Comparison of ENCODE assay signal across 8 cellular contexts in the genomic region with DNA sequence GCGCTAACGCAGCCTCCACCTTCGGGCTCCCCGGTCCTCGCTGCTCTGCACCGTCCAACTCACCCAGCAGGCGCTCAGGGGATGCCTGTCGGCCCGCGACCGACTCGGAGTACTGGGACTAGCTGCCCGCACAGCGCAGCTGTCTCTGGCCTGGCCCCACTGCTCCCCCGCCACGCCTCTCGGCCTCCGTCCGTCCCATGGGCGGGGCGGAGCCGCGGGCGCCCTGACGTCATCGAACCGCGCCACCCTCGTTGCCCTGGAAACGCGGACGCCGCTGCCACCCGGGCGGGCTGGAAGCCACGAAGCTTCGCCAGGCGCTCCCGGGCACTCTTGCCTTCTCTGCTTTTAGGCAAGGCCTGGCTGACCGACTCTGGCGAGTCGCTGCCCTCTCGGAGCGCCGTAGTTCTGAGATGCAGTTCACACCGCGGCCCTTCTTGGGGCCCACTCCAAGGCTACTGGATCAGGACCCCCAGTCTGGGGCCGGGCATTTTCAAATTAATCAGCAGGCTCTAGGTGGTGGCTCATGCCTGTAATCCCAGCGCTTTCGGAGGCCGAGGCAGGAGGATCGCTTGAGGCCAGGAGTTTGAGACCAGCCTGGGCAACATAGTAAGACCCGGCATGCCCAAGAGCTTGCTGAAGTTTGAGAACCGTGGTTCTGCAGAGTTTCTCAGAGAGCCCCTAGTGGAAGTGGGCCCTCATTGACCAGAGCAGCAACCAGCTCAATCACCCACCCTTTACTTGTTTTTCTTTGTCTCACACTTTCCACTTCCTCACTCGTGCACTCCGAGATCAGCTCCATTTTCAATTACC. TPM values are rescaled to one million over a fixed set of nuclear protein-coding genes. Genes with fewer than 3 reads are reported as not detected.
DNase-seq lines count a peak whose midpoint lies in the region; ATAC-seq, FAIRE-seq and TF ChIP-seq lines count a peak whose summit lies in the region.

No MANE protein-coding gene starts in this region.

- TF ChIP-seq CTCF in Calu3 (IDR thresholded peaks at IDR 0.05; ENCODE audit: unreplicated experiment) (peak; percentile 26), H1 (IDR thresholded peaks at IDR 0.05; ENCODE audit: control extremely low read depth in 1 of 3, insufficient read depth in 1 of 3, low read depth in 1 of 3, low read length in 3 of 3) (peak in 1 of 3 experiments; percentile 44; a peak in 1 of 4 replicates)

- CTCF ChIA-PET in Calu3 (lab: Charles Lee) = interaction anchor here (0.6 to 1.3 kb wide), 2 partner anchors 12 to 180 kb away, joined by 4 to 6 read pairs; a partner anchor contains a TSS
- CTCF ChIA-PET in activated CD8-positive, alpha-beta memory T cell treated with anti-CD3 and anti-CD28 coated beads, Interleukin-2, amount 10 ng/mL, durations not matched to agents 7 days and 5 days (lab: Charles Lee) = interaction anchor here (1.0 to 2.6 kb wide), 7 partner anchors 10 to 270 kb away, joined by 3 to 9 read pairs (median 5); a partner anchor contains a TSS
- CTCF ChIA-PET in H1 (lab: Charles Lee; ENCODE audit: partially characterized antibody) = interaction anchor here (0.6 to 2.9 kb wide), 21 partner anchors 9 to 184 kb away, joined by 3 to 18 read pairs (median 4); a partner anchor contains a TSS

- H2AK5ac ChIP-seq in H1 (ENCODE audit: low read depth, low read length) = no peak overlapping the region

- H2BK120ac ChIP-seq in H1 (replicated peaks; ENCODE audit: low read depth, low read length) = no peak overlapping the region

- no peak overlapping the region for H3K23ac ChIP-seq in H1 (ENCODE audit: insufficient read length)

- TF ChIP-seq EP300 in H1 (IDR thresholded peaks at IDR 0.05; ENCODE audit: borderline replicate concordance in 1 of 2, low read depth in 2 of 2, low read length in 2 of 2) = peak in 1 of 2 experiments; percentile 44; a peak in 1 of 3 replicates

- peak in 1 of 2 experiments; percentile 69; a peak in 2 of 3 replicates for TF ChIP-seq POLR2A in H1 (IDR thresholded peaks at IDR 0.05; ENCODE audit: control extremely low read depth in 1 of 2, low read depth in 2 of 2, low read length in 2 of 2)

- no peak for FAIRE-seq in H1 (lab: Jason Lieb, UNC)

- H2BK15ac ChIP-seq in H1 (ENCODE audit: low read length) = no peak overlapping the region

- H3K36me3 Mint-ChIP-seq in Calu3 (ENCODE audit: insufficient read depth, unreplicated experiment) = peaks cover 26% of the 10 kb centered on the region
- no peaks in the 10 kb centered on the region for H3K36me3 Mint-ChIP-seq in activated CD8-positive, alpha-beta memory T cell treated with anti-CD3 and anti-CD28 coated beads, Interleukin-2, amount 10 ng/mL, durations not matched to agents 7 days and 5 days

- peak; percentile 91 for DNase-seq in Calu3
- DNase-seq in HT-29 (ENCODE audit: low spot score) = peak; percentile 87
- DNase-seq in NOMO-1 (lab: John Stamatoyannopoulos, UW; ENCODE audit: unreplicated experiment in 2 of 2) = peak; percentile 60 to 84
- peak; percentile 91 for DNase-seq in activated CD8-positive, alpha-beta memory T cell treated with anti-CD3 and anti-CD28 coated beads, Interleukin-2, amount 10 ng/mL, durations not matched to agents 7 days and 5 days
- DNase-seq in H1 (ENCODE audit: low read depth in 1 of 2, low spot score in 2 of 2) = peak; percentile 51 to 100
- DNase-seq in stimulated activated CD8-positive, alpha-beta memory T cell treated with anti-CD3 and anti-CD28 coated beads, Interleukin-15, amount 100 ng/mL, for 4 hours (ENCODE audit: low read depth in 2 of 2) = peak; percentile 72 to 82

- no peak overlapping the region; the same call in 1 of the 2 replicates for H4K8ac ChIP-seq in H1 (ENCODE audit: extremely low read depth, insufficient read depth, low read length)

- BruUV-seq in Calu3 (replicated peaks; lab: Mats Ljungman, UMichigan) = no TSS peak

- no peak overlapping the region for H3K18ac ChIP-seq in H1 (ENCODE audit: extremely low read depth, low read length)

- H3K4ac ChIP-seq in H1 (replicated peaks; ENCODE audit: insufficient read length, low read depth, low read length) = no peak overlapping the region

- POLR2A ChIA-PET in H1 (lab: Charles Lee; ENCODE audit: partially characterized antibody) = interaction anchor here (0.8 to 2.6 kb wide), 8 partner anchors 8 to 139 kb away, joined by 3 to 11 read pairs (median 3); a partner anchor contains a TSS

- H3K79me1 ChIP-seq in H1 (ENCODE audit: low read depth, low read length) = no peaks in the 10 kb centered on the region

- intact Hi-C loops in Calu3 (cut with micrococcal nuclease; ENCODE audit: unreplicated experiment) = no loop called here

- H3K36me3 ChIP-seq in H1 (ENCODE audit: control insufficient read depth in 2 of 4, insufficient read depth in 4 of 4, low read length in 3 of 4) = no peaks in the 10 kb centered on the region
- no peaks in the 10 kb centered on the region for H3K36me3 ChIP-seq in mesodermal cell (ENCODE audit: control insufficient read depth, insufficient read depth, low read length)

- H3K27ac ChIP-seq in H1 (ENCODE audit: low read depth, low read length) (no peak overlapping the region), mesodermal cell (ENCODE audit: low read depth, low read length, severe bottlenecking) (peak overlapping the region; percentile 62)

- no peak overlapping the region for H4K5ac ChIP-seq in H1 (ENCODE audit: insufficient read length, low read depth, low read length)

- H2BK5ac ChIP-seq in H1 (ENCODE audit: low read depth, low read length) = no peak overlapping the region

- H3K4me3 Mint-ChIP-seq in Calu3 (ENCODE audit: low read depth, unreplicated experiment) = peak overlapping the region; percentile 94
- H3K4me3 Mint-ChIP-seq in activated CD8-positive, alpha-beta memory T cell treated with anti-CD3 and anti-CD28 coated beads, Interleukin-2, amount 10 ng/mL, durations not matched to agents 7 days and 5 days = peak overlapping the region; percentile 86

- no peaks in the 10 kb centered on the region for H3K79me2 ChIP-seq in H1 (ENCODE audit: control insufficient read depth in 1 of 2, insufficient read depth in 2 of 2, low read length in 2 of 2)

- H4K20me1 ChIP-seq in H1 (replicated peaks in 1 of 2; ENCODE audit: control insufficient read depth in 1 of 2, insufficient read depth in 2 of 2, low read length in 2 of 2) = no peaks in the 10 kb centered on the region

- no peak overlapping the region for H3K56ac ChIP-seq in H1 (replicated peaks; ENCODE audit: insufficient read length, low read depth, low read length)

- H3K9me3 ChIP-seq in H1 (ENCODE audit: insufficient read depth in 2 of 2, low read depth in 1 of 2, low read length in 1 of 2) (no peaks in the 10 kb centered on the region), mesodermal cell (ENCODE audit: control insufficient read depth, low read length) (no peaks in the 10 kb centered on the region)

- peaks cover 15% of the 10 kb centered on the region for H3K4me1 Mint-ChIP-seq in Calu3 (ENCODE audit: low read depth, unreplicated experiment)
- H3K4me1 Mint-ChIP-seq in activated CD8-positive, alpha-beta memory T cell treated with anti-CD3 and anti-CD28 coated beads, Interleukin-2, amount 10 ng/mL, durations not matched to agents 7 days and 5 days = peaks cover 17% of the 10 kb centered on the region

- H3K23me2 ChIP-seq in H1 (ENCODE audit: low read depth, low read length) = peaks cover 4% of the 10 kb centered on the region; the same call in 1 of the 2 replicates

- no peak overlapping the region for H4K91ac ChIP-seq in H1 (replicated peaks; ENCODE audit: insufficient read length, low read length)

- H3K9me3 Mint-ChIP-seq in Calu3 (ENCODE audit: low read depth, unreplicated experiment) = no peaks in the 10 kb centered on the region
- H3K9me3 Mint-ChIP-seq in activated CD8-positive, alpha-beta memory T cell treated with anti-CD3 and anti-CD28 coated beads, Interleukin-2, amount 10 ng/mL, durations not matched to agents 7 days and 5 days (ENCODE audit: low read depth) = no peaks in the 10 kb centered on the region

- H3K4me3 ChIP-seq in H1 (ENCODE audit: extremely low read depth in 1 of 4, insufficient read depth in 2 of 4, low read depth in 3 of 4, low read length in 4 of 4) (peak overlapping the region; percentile 41 to 71 (median 57)), mesodermal cell (ENCODE audit: extremely low read depth, insufficient read depth, low read length, poor library complexity, severe bottlenecking) (peak overlapping the region; percentile 84)

- H3K27me3 ChIP-seq in H1 (replicated peaks in 1 of 4; ENCODE audit: control insufficient read depth in 3 of 4, extremely low read depth in 1 of 4, insufficient read depth in 3 of 4, low read length in 3 of 4) = peaks cover 0 to 2% (median 0%) of the 10 kb centered on the region in 4 experiments; a peak in 2 of 7 replicates

- 9% methylated on average over 55 of the region's 56 CpGs; no CpG with 5 or more reads in 1 of the 2 experiments for WGBS in H1 (ENCODE audit: extremely low coverage in 1 of 2, insufficient coverage in 1 of 2, insufficient read length in 1 of 2, insufficient replicate concordance in 2 of 2, low coverage in 1 of 2, low lambda C conversion rate in 2 of 2, missing lambda C conversion rate in 1 of 2), 2 experiments
- WGBS in mesodermal cell (ENCODE audit: insufficient coverage in 2 of 2), 2 experiments = 4% methylated on average over 52 to 53 of the region's 56 CpGs

- no peak overlapping the region for H2AFZ ChIP-seq in H1 (ENCODE audit: low read length)

- H3K4me1 ChIP-seq in H1 (replicated peaks in 1 of 4; ENCODE audit: control insufficient read depth in 3 of 4, insufficient read depth in 4 of 4, low read length in 3 of 4) (peaks cover 0 to 4% (median 0%) of the 10 kb centered on the region in 4 experiments; a peak in 3 of 7 replicates), mesodermal cell (ENCODE audit: control insufficient read depth, insufficient read depth, low read length, poor library complexity, severe bottlenecking) (peaks cover 3% of the 10 kb centered on the region)

- H3K14ac ChIP-seq in H1 (ENCODE audit: insufficient read length) = no peak overlapping the region

- H3K27me3 Mint-ChIP-seq in Calu3 (ENCODE audit: unreplicated experiment) = no peaks in the 10 kb centered on the region
- no peaks in the 10 kb centered on the region for H3K27me3 Mint-ChIP-seq in activated CD8-positive, alpha-beta memory T cell treated with anti-CD3 and anti-CD28 coated beads, Interleukin-2, amount 10 ng/mL, durations not matched to agents 7 days and 5 days

- ATAC-seq in GM21367 (IDR thresholded peaks at IDR 0.05; ENCODE audit: unreplicated experiment) = peak; percentile 89
- peak; percentile 99 for ATAC-seq in activated CD8-positive, alpha-beta memory T cell treated with anti-CD3 and anti-CD28 coated beads, Interleukin-2, amount 10 ng/mL, durations not matched to agents 7 days and 5 days

- peak overlapping the region; percentile 70 for H3K27ac Mint-ChIP-seq in Calu3 (ENCODE audit: unreplicated experiment)
- peak overlapping the region; percentile 85 for H3K27ac Mint-ChIP-seq in activated CD8-positive, alpha-beta memory T cell treated with anti-CD3 and anti-CD28 coated beads, Interleukin-2, amount 10 ng/mL, durations not matched to agents 7 days and 5 days

- H2BK20ac ChIP-seq in H1 (ENCODE audit: low read length) = no peak overlapping the region

- H3K4me2 ChIP-seq in H1 (ENCODE audit: insufficient read depth in 1 of 2, low read depth in 2 of 2, low read length in 2 of 2) = peak overlapping the region; percentile 70 to 78

- TF ChIP-seq RAD21 in H1 (IDR thresholded peaks at IDR 0.05 in 1 of 2, conservative IDR thresholded peaks at IDR 0.05 in 1 of 2; ENCODE audit: low read depth in 2 of 2, low read length in 2 of 2) = peak in 1 of 2 experiments; percentile 14; a peak in 2 of 4 replicates

- no peak overlapping the region for H2BK12ac ChIP-seq in H1 (ENCODE audit: low read depth, low read length)

- no peak overlapping the region for H3K9ac ChIP-seq in H1 (replicated peaks in 1 of 4; ENCODE audit: extremely low read depth in 1 of 4, low read depth in 3 of 4, low read length in 3 of 4)

RNA-seq across cellular contexts. Expression of a gene that starts 12.0 kb away (rescaled TPM):
- 11.0 and 12.1 TPM in 2 replicates for total RNA-seq in Calu3 (2022)
- 7.5 and 9.7 TPM in 2 replicates for total RNA-seq in HT-29 (2014; rRNA removed; shearing (Covaris generic))
- 10 to 100 TPM; 11.7 to 13.0 TPM for total RNA-seq in activated CD8-positive, alpha-beta memory T cell treated with anti-CD3 and anti-CD28 coated beads, Interleukin-2, amount 10 ng/mL, durations not matched to agents 7 days and 5 days
- total RNA-seq in H1 (2021; fragmentation: NEBNext Ultra II Directional; extraction: Animal tissue kit (Norgen Biotek cat#: 25700)) = 9.9 and 10.2 TPM in 2 replicates
- polyA plus RNA-seq in H1 (2011; rRNA removed) = 2.5 and 4.3 TPM in 2 replicates
- 3.5 TPM for polyA plus RNA-seq in H1 (2011; cell fraction: cytosol; rRNA removed)
- 4.9 TPM for polyA plus RNA-seq in H1 (2011; cell fraction: nucleus; rRNA removed)
- polyA plus RNA-seq in H1 (2012, experiment 1 of 2) = 5.7 to 10.4 TPM (median 7.9 TPM) in 4 replicates
- polyA plus RNA-seq in H1 (2012, experiment 2 of 2) = 8.1 TPM
- polyA plus RNA-seq in H1 (2013, experiment 1 of 2) = 6.0 TPM
- 5.7 TPM for polyA plus RNA-seq in H1 (2013, experiment 2 of 2)
- polyA minus RNA-seq in H1 (2011; rRNA and poly(A)+ RNA removed) = 5.4 and 9.0 TPM in 2 replicates
- polyA minus RNA-seq in H1 (2011; cell fraction: cytosol; rRNA and poly(A)+ RNA removed) = 2.1 TPM
- 5.4 TPM for polyA minus RNA-seq in H1 (2011; cell fraction: nucleus; rRNA and poly(A)+ RNA removed)
- 15.2 TPM for polyA plus RNA-seq in mesodermal cell (2013, experiment 1 of 2)
- 13.1 TPM for polyA plus RNA-seq in mesodermal cell (2013, experiment 2 of 2)

RNA-seq across cellular contexts. Expression of a gene that starts 12.1 kb away (rescaled TPM):
- total RNA-seq in Calu3 (2022) = 21.5 and 37.6 TPM in 2 replicates
- total RNA-seq in HT-29 (2014; rRNA removed; shearing (Covaris generic)) = 26.8 and 34.0 TPM in 2 replicates
- total RNA-seq in activated CD8-positive, alpha-beta memory T cell treated with anti-CD3 and anti-CD28 coated beads, Interleukin-2, amount 10 ng/mL, durations not matched to agents 7 days and 5 days = 10 to 100 TPM; 20.5 to 24.5 TPM
- total RNA-seq in H1 (2021; fragmentation: NEBNext Ultra II Directional; extraction: Animal tissue kit (Norgen Biotek cat#: 25700)) = 20.1 and 23.9 TPM in 2 replicates
- polyA plus RNA-seq in H1 (2011; rRNA removed) = 8.6 and 11.6 TPM in 2 replicates
- 10.6 TPM for polyA plus RNA-seq in H1 (2011; cell fraction: cytosol; rRNA removed)
- 37.2 TPM for polyA plus RNA-seq in H1 (2011; cell fraction: nucleus; rRNA removed)
- 9.3 to 14.4 TPM (median 11.8 TPM) in 4 replicates for polyA plus RNA-seq in H1 (2012, experiment 1 of 2)
- 5.4 TPM for polyA plus RNA-seq in H1 (2012, experiment 2 of 2)
- polyA plus RNA-seq in H1 (2013, experiment 1 of 2) = 7.4 TPM
- polyA plus RNA-seq in H1 (2013, experiment 2 of 2) = 7.0 TPM
- polyA minus RNA-seq in H1 (2011; rRNA and poly(A)+ RNA removed) = 14.1 and 18.0 TPM in 2 replicates
- polyA minus RNA-seq in H1 (2011; cell fraction: cytosol; rRNA and poly(A)+ RNA removed) = 19.2 TPM
- polyA minus RNA-seq in H1 (2011; cell fraction: nucleus; rRNA and poly(A)+ RNA removed) = 52.7 TPM
- polyA plus RNA-seq in mesodermal cell (2013, experiment 1 of 2) = 9.2 TPM
- 9.7 TPM for polyA plus RNA-seq in mesodermal cell (2013, experiment 2 of 2)
